7 cellular contexts compared by ENCODE assay signal in the genomic region with DNA sequence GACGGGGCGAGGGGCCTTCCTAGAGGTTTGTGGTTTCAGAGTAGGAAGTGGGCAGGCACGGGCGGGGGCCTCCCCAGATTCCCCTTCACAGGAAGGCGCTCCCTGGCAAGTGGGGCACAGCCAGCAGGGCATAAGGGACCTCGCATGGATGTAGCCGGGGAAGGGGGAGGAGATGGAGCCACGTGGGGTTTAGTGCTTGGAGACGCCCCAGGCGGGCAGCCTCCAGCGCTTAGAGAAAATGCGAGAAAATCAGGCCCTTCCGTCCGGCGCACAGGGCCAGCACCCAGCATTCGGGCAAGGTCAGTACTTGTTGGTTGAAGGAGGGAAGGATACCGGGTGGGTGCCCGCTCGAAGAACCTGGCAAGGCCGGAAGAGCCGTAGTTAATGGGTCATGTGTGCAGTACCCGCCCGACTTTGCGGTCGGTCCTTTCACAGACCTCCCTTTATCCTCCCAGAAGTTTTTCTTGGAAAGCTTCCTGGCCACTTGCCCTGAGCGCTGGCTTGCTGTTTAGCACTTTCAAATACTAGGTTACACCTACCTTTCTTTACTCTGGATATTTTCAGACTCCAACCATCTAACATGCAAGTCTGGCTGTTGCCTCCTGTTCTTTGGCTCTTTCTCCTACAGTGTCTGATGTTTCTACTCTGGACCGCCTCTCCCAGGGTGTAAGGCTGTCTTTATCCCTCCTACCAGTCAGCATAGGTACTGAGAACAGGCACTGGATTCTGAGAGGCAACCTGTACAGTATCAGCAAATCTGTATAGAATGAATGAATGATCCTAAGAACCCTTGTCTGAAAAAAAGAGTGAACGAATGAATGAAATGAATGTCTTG.
DNase-seq lines count a peak whose midpoint lies in the region; ATAC-seq and TF ChIP-seq lines count a peak whose summit lies in the region.

No MANE protein-coding gene starts in this region.

- peak overlapping the region; percentile 33 for H3K4me3 ChIP-seq in retinal pigment epithelial cell (ENCODE audit: low read length)

- DNase-seq in H4 (ENCODE audit: low spot score) (peak; percentile 81), RPMI7951 (ENCODE audit: low read depth) (peak; percentile 78), cardiac septum (ENCODE audit: low spot score) (peak; percentile 70), retinal pigment epithelial cell (ENCODE audit: low read depth) (peak; percentile 49), NCI-H446 (lab: John Stamatoyannopoulos, UW) (no peak)

- intact Hi-C loops in cardiac septum (cut with DNase I): no loop called here

- TF ChIP-seq CTCF in retinal pigment epithelial cell (conservative IDR thresholded peaks at IDR 0.05; ENCODE audit: low read depth, low read length): no peak

- no peak for ATAC-seq in GM21528 (IDR thresholded peaks at IDR 0.05; ENCODE audit: low FRiP score, unreplicated experiment)
- ATAC-seq in HG03097 (IDR thresholded peaks at IDR 0.05; ENCODE audit: low FRiP score, unreplicated experiment): no peak

Comparison
In these comparisons a context has a peak if more than half of its experiments do, and no peak if none do; other contexts are left out.
1. DNase-seq: peak in H4 (single experiment), RPMI7951 (single experiment), cardiac septum (single experiment) and retinal pigment epithelial cell (single experiment); none in NCI-H446 (0 of 2).